ENCODE assay signal across 1 cellular context in the genomic region with DNA sequence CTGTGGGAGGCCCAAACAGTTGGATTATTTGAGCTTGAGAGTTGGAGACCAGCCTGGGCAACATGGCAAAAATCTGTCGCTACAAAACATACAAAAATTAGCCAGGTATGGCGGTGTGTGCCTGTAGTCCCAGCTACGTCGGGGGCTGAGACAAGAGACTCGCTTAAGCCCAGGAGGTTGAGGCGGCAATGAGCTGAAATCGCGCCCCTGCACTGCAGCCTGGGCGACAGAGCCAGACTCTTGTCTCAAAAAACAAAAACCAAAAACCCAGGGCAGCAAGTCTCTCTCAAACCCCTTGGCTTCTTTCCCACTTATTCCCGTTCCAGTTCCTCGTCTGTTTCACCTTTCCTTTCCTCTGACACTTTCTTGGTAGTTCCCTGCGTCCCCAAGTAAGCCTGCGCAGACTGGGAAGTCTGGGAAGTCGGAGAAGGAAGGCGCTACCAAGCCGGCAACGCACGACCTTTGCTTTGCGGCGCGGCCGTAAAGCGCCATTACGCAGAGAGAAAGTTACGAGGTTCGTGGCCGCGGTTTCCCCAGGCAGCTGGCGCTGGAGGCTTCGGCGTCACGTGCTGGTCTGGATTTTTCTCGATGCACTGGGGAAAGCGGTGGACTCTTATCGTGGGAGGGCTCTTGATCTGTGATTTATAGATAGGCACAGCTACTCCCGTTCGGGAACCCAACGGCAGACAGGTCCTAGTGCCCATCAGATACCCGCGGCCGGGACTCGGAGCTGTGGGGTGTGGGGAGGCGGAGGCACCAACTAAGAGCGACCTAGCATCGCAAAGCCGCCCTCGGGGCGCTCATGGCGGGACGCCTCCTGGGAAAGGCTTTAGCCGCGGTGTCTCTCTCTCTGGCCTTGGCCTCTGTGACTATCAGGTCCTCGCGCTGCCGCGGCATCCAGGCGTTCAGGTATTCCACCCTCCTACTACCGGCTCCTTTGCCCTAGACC.
A peak's percentile ranks its signal among the peaks of the same experiment; 100 is the strongest.
TF ChIP-seq lines count a peak whose summit lies in the region.

Gene NUDT9 (plus strand): TSS at position 470 of the 949 bp plus-strand sequence. CDS start 333 bp downstream, at position 803.

TF ChIP-seq in K562, 482 proteins besides CTCF, POLR2A, EP300 and RAD21 (continued from another document and continues in another):
- TF ChIP-seq POLR2AphosphoS2 (IDR thresholded peaks at IDR 0.05; ENCODE audit: low read length) = no peak; the same call in 1 of the 2 replicates
- no peak for TF ChIP-seq ZNF589 (CRISPR knock-in tag; IDR thresholded peaks at IDR 0.05; ENCODE audit: low read depth)
- no peak for TF ChIP-seq ZC3H8 (IDR thresholded peaks at IDR 0.05)
- TF ChIP-seq MEF2D (tag; conservative IDR thresholded peaks at IDR 0.05; ENCODE audit: low read depth) = no peak
- peak; percentile 44 for TF ChIP-seq RB1 (IDR thresholded peaks at IDR 0.05; ENCODE audit: low read depth)
- TF ChIP-seq, protein P1, sequence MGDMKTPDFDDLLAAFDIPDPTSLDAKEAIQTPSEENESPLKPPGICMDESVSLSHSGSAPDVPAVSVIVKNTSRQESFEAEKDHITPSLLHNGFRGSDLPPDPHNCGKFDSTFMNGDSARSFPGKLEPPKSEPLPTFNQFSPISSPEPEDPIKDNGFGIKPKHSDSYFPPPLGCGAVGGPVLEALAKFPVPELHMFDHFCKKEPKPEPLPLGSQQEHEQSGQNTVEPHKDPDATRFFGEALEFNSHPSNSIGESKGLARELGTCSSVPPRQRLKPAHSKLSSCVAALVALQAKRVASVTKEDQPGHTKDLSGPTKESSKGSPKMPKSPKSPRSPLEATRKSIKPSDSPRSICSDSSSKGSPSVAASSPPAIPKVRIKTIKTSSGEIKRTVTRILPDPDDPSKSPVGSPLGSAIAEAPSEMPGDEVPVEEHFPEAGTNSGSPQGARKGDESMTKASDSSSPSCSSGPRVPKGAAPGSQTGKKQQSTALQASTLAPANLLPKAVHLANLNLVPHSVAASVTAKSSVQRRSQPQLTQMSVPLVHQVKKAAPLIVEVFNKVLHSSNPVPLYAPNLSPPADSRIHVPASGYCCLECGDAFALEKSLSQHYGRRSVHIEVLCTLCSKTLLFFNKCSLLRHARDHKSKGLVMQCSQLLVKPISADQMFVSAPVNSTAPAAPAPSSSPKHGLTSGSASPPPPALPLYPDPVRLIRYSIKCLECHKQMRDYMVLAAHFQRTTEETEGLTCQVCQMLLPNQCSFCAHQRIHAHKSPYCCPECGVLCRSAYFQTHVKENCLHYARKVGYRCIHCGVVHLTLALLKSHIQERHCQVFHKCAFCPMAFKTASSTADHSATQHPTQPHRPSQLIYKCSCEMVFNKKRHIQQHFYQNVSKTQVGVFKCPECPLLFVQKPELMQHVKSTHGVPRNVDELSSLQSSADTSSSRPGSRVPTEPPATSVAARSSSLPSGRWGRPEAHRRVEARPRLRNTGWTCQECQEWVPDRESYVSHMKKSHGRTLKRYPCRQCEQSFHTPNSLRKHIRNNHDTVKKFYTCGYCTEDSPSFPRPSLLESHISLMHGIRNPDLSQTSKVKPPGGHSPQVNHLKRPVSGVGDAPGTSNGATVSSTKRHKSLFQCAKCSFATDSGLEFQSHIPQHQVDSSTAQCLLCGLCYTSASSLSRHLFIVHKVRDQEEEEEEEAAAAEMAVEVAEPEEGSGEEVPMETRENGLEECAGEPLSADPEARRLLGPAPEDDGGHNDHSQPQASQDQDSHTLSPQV (IDR thresholded peaks at IDR 0.05) = no peak; the same call in 1 of the 2 replicates
- no peak for TF ChIP-seq XRCC4 (IDR thresholded peaks at IDR 0.05; ENCODE audit: extremely low read depth, insufficient read depth, insufficient read length)
- peak; percentile 65; the same call in 1 of the 2 replicates for TF ChIP-seq JUN (IDR thresholded peaks at IDR 0.05; ENCODE audit: borderline replicate concordance, low read depth, low read length)
- no peak for TF ChIP-seq JUN (CRISPR knock-in tag; IDR thresholded peaks at IDR 0.05; ENCODE audit: borderline replicate concordance)
- TF ChIP-seq FOS (IDR thresholded peaks at IDR 0.05; ENCODE audit: extremely low read depth, insufficient read length) = peak; percentile 11
- no peak for TF ChIP-seq CBX2 (IDR thresholded peaks at IDR 0.05; ENCODE audit: insufficient read depth, low read length, poor library complexity, severe bottlenecking)
- TF ChIP-seq, protein P2, sequence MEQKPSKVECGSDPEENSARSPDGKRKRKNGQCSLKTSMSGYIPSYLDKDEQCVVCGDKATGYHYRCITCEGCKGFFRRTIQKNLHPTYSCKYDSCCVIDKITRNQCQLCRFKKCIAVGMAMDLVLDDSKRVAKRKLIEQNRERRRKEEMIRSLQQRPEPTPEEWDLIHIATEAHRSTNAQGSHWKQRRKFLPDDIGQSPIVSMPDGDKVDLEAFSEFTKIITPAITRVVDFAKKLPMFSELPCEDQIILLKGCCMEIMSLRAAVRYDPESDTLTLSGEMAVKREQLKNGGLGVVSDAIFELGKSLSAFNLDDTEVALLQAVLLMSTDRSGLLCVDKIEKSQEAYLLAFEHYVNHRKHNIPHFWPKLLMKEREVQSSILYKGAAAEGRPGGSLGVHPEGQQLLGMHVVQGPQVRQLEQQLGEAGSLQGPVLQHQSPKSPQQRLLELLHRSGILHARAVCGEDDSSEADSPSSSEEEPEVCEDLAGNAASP (IDR thresholded peaks at IDR 0.05) = no peak
- TF ChIP-seq ZNF75A (CRISPR knock-in tag; IDR thresholded peaks at IDR 0.05) = no peak
- peak; percentile 86 for TF ChIP-seq EP400 (IDR thresholded peaks at IDR 0.05)
- no peak for TF ChIP-seq ZNF143 (CRISPR knock-in tag; IDR thresholded peaks at IDR 0.05)
- TF ChIP-seq TRIM24 (IDR thresholded peaks at IDR 0.05) = no peak; a peak in 1 of 4 replicates
- no peak for TF ChIP-seq ZNF23 (CRISPR knock-in tag; IDR thresholded peaks at IDR 0.05)
- TF ChIP-seq, protein P3, sequence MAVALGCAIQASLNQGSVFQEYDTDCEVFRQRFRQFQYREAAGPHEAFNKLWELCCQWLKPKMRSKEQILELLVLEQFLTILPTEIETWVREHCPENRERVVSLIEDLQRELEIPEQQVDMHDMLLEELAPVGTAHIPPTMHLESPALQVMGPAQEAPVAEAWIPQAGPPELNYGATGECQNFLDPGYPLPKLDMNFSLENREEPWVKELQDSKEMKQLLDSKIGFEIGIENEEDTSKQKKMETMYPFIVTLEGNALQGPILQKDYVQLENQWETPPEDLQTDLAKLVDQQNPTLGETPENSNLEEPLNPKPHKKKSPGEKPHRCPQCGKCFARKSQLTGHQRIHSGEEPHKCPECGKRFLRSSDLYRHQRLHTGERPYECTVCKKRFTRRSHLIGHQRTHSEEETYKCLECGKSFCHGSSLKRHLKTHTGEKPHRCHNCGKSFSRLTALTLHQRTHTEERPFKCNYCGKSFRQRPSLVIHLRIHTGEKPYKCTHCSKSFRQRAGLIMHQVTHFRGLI (CRISPR knock-in tag; IDR thresholded peaks at IDR 0.05) = no peak
- peak; percentile 89 for TF ChIP-seq POLR2G (IDR thresholded peaks at IDR 0.05; ENCODE audit: low read depth, low read length)
- TF ChIP-seq ZSCAN29 (IDR thresholded peaks at IDR 0.05) = no peak
- no peak for TF ChIP-seq NONO (IDR thresholded peaks at IDR 0.05; ENCODE audit: low read depth in 2 of 2, low read length in 1 of 2)
- no peak for TF ChIP-seq NCOA1 (IDR thresholded peaks at IDR 0.05; ENCODE audit: low read depth)
- TF ChIP-seq NFATC3 (IDR thresholded peaks at IDR 0.05) = no peak
- TF ChIP-seq MAZ (CRISPR knock-in tag; conservative IDR thresholded peaks at IDR 0.05 in 1 of 2, IDR thresholded peaks at IDR 0.05 in 1 of 2) = peak; percentile 53 to 76
- peak; percentile 14; the same call in 1 of the 2 replicates for TF ChIP-seq ZBTB7A (IDR thresholded peaks at IDR 0.05; ENCODE audit: borderline replicate concordance, control insufficient read depth, low read depth, low read length)
- no peak for TF ChIP-seq HIVEP1 (CRISPR knock-in tag; IDR thresholded peaks at IDR 0.05)
- peak; percentile 60; the same call in 1 of the 2 replicates for TF ChIP-seq ETS1 (conservative IDR thresholded peaks at IDR 0.05; ENCODE audit: control insufficient read depth, low read depth, low read length)
- peak; percentile 95 for TF ChIP-seq CXXC5 (CRISPR knock-in tag; IDR thresholded peaks at IDR 0.05)
- no peak for TF ChIP-seq SAFB (IDR thresholded peaks at IDR 0.05; ENCODE audit: borderline replicate concordance, low read depth, low read length)
- no peak; the same call in 1 of the 2 replicates for TF ChIP-seq CBFB (CRISPR knock-in tag; IDR thresholded peaks at IDR 0.05)
- TF ChIP-seq PCBP1 (IDR thresholded peaks at IDR 0.05; ENCODE audit: low read depth, low read length, poor library complexity, severe bottlenecking) = no peak
- 0 out of 2 replicates have a peak, but pooled peaks have one; percentile 21 for TF ChIP-seq TAL1 (IDR thresholded peaks at IDR 0.05)
- peak; percentile 61 for TF ChIP-seq MBD2 (IDR thresholded peaks at IDR 0.05; ENCODE audit: borderline replicate concordance, low read depth)
- TF ChIP-seq MCM5 (IDR thresholded peaks at IDR 0.05; ENCODE audit: low read depth) = no peak
- 0 out of 2 replicates have a peak, but pooled peaks have one; percentile 35 for TF ChIP-seq TCF7L2 (IDR thresholded peaks at IDR 0.05; ENCODE audit: low read depth, low read length)
- TF ChIP-seq FOXJ3 (CRISPR knock-in tag; IDR thresholded peaks at IDR 0.05) = no peak
- TF ChIP-seq, protein P4, sequence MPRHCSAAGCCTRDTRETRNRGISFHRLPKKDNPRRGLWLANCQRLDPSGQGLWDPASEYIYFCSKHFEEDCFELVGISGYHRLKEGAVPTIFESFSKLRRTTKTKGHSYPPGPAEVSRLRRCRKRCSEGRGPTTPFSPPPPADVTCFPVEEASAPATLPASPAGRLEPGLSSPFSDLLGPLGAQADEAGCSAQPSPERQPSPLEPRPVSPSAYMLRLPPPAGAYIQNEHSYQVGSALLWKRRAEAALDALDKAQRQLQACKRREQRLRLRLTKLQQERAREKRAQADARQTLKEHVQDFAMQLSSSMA (CRISPR knock-in tag; IDR thresholded peaks at IDR 0.05) = 0 out of 2 replicates have a peak, but pooled peaks have one; percentile 32
- peak; percentile 89 for TF ChIP-seq NBN (IDR thresholded peaks at IDR 0.05; ENCODE audit: low read depth)
- TF ChIP-seq, protein P5, sequence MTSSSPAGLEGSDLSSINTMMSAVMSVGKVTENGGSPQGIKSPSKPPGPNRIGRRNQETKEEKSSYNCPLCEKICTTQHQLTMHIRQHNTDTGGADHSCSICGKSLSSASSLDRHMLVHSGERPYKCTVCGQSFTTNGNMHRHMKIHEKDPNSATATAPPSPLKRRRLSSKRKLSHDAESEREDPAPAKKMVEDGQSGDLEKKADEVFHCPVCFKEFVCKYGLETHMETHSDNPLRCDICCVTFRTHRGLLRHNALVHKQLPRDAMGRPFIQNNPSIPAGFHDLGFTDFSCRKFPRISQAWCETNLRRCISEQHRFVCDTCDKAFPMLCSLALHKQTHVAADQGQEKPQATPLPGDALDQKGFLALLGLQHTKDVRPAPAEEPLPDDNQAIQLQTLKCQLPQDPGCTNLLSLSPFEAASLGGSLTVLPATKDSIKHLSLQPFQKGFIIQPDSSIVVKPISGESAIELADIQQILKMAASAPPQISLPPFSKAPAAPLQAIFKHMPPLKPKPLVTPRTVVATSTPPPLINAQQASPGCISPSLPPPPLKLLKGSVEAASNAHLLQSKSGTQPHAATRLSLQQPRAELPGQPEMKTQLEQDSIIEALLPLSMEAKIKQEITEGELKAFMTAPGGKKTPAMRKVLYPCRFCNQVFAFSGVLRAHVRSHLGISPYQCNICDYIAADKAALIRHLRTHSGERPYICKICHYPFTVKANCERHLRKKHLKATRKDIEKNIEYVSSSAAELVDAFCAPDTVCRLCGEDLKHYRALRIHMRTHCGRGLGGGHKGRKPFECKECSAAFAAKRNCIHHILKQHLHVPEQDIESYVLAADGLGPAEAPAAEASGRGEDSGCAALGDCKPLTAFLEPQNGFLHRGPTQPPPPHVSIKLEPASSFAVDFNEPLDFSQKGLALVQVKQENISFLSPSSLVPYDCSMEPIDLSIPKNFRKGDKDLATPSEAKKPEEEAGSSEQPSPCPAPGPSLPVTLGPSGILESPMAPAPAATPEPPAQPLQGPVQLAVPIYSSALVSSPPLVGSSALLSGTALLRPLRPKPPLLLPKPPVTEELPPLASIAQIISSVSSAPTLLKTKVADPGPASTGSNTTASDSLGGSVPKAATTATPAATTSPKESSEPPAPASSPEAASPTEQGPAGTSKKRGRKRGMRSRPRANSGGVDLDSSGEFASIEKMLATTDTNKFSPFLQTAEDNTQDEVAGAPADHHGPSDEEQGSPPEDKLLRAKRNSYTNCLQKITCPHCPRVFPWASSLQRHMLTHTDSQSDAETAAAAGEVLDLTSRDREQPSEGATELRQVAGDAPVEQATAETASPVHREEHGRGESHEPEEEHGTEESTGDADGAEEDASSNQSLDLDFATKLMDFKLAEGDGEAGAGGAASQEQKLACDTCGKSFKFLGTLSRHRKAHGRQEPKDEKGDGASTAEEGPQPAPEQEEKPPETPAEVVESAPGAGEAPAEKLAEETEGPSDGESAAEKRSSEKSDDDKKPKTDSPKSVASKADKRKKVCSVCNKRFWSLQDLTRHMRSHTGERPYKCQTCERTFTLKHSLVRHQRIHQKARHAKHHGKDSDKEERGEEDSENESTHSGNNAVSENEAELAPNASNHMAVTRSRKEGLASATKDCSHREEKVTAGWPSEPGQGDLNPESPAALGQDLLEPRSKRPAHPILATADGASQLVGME (CRISPR knock-in tag; IDR thresholded peaks at IDR 0.05) = 0 out of 2 replicates have a peak, but pooled peaks have one; percentile 13
- no peak for TF ChIP-seq POLR3G (IDR thresholded peaks at IDR 0.05; ENCODE audit: extremely low read depth, insufficient read length, insufficient replicate concordance)
- TF ChIP-seq MXI1 (IDR thresholded peaks at IDR 0.05; ENCODE audit: low read depth, low read length) = no peak
- TF ChIP-seq ZBTB12 (CRISPR knock-in tag; IDR thresholded peaks at IDR 0.05) = peak; percentile 31; the same call in 1 of the 2 replicates
- TF ChIP-seq SOX6 (IDR thresholded peaks at IDR 0.05) = peak; percentile 70; the same call in 1 of the 2 replicates
- peak; percentile 62; the same call in 1 of the 2 replicates for TF ChIP-seq HDGF (IDR thresholded peaks at IDR 0.05)
- no peak for TF ChIP-seq MYBL2 (IDR thresholded peaks at IDR 0.05; ENCODE audit: low read depth)
- TF ChIP-seq MYBL2 (CRISPR knock-in tag; IDR thresholded peaks at IDR 0.05; ENCODE audit: borderline replicate concordance) = no peak
- TF ChIP-seq NCOA4 (IDR thresholded peaks at IDR 0.05; ENCODE audit: partially characterized antibody) = no peak
- no peak for TF ChIP-seq ZNF584 (CRISPR knock-in tag; IDR thresholded peaks at IDR 0.05; ENCODE audit: low read depth)
